In the genomic region with DNA sequence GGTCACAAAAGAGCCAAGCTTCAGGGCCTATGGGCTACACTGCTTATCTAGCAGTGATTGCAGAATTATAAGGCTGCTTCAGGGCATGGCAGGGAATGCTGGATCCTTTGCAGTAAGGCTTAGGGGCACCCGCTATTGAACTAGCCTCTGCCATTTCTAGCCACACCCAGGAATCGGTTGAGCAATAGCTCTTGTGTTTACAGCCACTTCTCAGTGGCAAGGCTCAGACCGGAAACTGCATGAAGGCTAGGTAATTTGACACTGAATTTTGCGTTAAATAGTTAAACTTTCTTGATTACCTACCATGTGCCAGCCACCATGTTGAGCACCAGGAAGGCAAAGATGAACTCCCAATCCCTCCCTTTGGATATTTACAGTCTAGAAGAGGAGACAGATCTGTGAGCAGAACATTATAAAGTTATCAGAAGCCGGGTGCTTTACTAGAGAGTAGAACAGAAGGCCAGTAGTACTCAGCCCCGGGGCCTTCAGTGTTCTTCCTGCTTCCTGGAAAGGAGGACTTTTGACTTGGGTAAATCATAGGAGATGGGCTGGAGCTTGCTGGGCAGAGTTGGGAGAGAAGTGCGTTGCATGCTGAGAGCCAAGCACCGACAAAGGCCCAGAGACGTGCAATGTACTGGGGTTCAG, we compare ENCODE assay signal across 1 cellular context.
TF ChIP-seq lines count a peak whose summit lies in the region.

No MANE protein-coding gene starts in this region.

TF ChIP-seq in HepG2, 621 proteins besides CTCF, POLR2A, EP300 and RAD21 (continued from another document and continues in another):
- TF ChIP-seq, protein P1, sequence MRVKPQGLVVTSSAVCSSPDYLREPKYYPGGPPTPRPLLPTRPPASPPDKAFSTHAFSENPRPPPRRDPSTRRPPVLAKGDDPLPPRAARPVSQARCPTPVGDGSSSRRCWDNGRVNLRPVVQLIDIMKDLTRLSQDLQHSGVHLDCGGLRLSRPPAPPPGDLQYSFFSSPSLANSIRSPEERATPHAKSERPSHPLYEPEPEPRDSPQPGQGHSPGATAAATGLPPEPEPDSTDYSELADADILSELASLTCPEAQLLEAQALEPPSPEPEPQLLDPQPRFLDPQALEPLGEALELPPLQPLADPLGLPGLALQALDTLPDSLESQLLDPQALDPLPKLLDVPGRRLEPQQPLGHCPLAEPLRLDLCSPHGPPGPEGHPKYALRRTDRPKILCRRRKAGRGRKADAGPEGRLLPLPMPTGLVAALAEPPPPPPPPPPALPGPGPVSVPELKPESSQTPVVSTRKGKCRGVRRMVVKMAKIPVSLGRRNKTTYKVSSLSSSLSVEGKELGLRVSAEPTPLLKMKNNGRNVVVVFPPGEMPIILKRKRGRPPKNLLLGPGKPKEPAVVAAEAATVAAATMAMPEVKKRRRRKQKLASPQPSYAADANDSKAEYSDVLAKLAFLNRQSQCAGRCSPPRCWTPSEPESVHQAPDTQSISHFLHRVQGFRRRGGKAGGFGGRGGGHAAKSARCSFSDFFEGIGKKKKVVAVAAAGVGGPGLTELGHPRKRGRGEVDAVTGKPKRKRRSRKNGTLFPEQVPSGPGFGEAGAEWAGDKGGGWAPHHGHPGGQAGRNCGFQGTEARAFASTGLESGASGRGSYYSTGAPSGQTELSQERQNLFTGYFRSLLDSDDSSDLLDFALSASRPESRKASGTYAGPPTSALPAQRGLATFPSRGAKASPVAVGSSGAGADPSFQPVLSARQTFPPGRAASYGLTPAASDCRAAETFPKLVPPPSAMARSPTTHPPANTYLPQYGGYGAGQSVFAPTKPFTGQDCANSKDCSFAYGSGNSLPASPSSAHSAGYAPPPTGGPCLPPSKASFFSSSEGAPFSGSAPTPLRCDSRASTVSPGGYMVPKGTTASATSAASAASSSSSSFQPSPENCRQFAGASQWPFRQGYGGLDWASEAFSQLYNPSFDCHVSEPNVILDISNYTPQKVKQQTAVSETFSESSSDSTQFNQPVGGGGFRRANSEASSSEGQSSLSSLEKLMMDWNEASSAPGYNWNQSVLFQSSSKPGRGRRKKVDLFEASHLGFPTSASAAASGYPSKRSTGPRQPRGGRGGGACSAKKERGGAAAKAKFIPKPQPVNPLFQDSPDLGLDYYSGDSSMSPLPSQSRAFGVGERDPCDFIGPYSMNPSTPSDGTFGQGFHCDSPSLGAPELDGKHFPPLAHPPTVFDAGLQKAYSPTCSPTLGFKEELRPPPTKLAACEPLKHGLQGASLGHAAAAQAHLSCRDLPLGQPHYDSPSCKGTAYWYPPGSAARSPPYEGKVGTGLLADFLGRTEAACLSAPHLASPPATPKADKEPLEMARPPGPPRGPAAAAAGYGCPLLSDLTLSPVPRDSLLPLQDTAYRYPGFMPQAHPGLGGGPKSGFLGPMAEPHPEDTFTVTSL (CRISPR knock-in tag; IDR thresholded peaks at IDR 0.05; ENCODE audit: borderline replicate concordance), result peak; percentile 84
- TF ChIP-seq RBAK (CRISPR knock-in tag; IDR thresholded peaks at IDR 0.05) (no peak), ZNF530 (CRISPR knock-in tag; IDR thresholded peaks at IDR 0.05; ENCODE audit: low read depth) (no peak), ZNF230 (CRISPR knock-in tag; IDR thresholded peaks at IDR 0.05) (no peak), SRSF4 (IDR thresholded peaks at IDR 0.05; ENCODE audit: low read depth, low read length, poor library complexity, severe bottlenecking) (no peak), FOXC1 (CRISPR knock-in tag; IDR thresholded peaks at IDR 0.05; ENCODE audit: borderline replicate concordance) (peak; percentile 28; the same call in 1 of the 2 replicates), HNF4A (CRISPR knock-in tag; IDR thresholded peaks at IDR 0.05) (peak; percentile 35; the same call in 1 of the 2 replicates), ZNF792 (CRISPR knock-in tag; IDR thresholded peaks at IDR 0.05) (no peak), ZNF552 (CRISPR knock-in tag; IDR thresholded peaks at IDR 0.05; ENCODE audit: borderline replicate concordance) (no peak), NONO (IDR thresholded peaks at IDR 0.05) (no peak), NONO (CRISPR knock-in tag; conservative IDR thresholded peaks at IDR 0.05) (no peak), ZNF782 (CRISPR knock-in tag; IDR thresholded peaks at IDR 0.05; ENCODE audit: borderline replicate concordance) (no peak), ZFX (CRISPR knock-in tag; IDR thresholded peaks at IDR 0.05; ENCODE audit: low read depth) (peak; percentile 43; the same call in 1 of the 2 replicates), ATM (IDR thresholded peaks at IDR 0.05; ENCODE audit: borderline replicate concordance) (no peak), JUNB (CRISPR knock-in tag; IDR thresholded peaks at IDR 0.05; ENCODE audit: borderline replicate concordance) (no peak), ZKSCAN1 (IDR thresholded peaks at IDR 0.05; ENCODE audit: low read length) (no peak), SAFB2 (CRISPR knock-in tag; IDR thresholded peaks at IDR 0.05; ENCODE audit: borderline replicate concordance, low read depth) (no peak), ZFP41 (CRISPR knock-in tag; IDR thresholded peaks at IDR 0.05; ENCODE audit: borderline replicate concordance) (no peak), E2F1 (CRISPR knock-in tag; IDR thresholded peaks at IDR 0.05) (no peak), ZNF260 (CRISPR knock-in tag; IDR thresholded peaks at IDR 0.05; ENCODE audit: borderline replicate concordance, low read depth) (no peak), ZNF639 (CRISPR knock-in tag; conservative IDR thresholded peaks at IDR 0.05) (no peak), SALL2 (CRISPR knock-in tag; IDR thresholded peaks at IDR 0.05) (no peak), ARID2 (CRISPR knock-in tag; IDR thresholded peaks at IDR 0.05; ENCODE audit: borderline replicate concordance) (no peak), YEATS4 (CRISPR knock-in tag; IDR thresholded peaks at IDR 0.05; ENCODE audit: borderline replicate concordance) (peak; percentile 78; the same call in 1 of the 2 replicates), KLF12 (CRISPR knock-in tag; IDR thresholded peaks at IDR 0.05; ENCODE audit: borderline replicate concordance) (peak; percentile 91; the same call in 1 of the 2 replicates), MXD3 (CRISPR knock-in tag; IDR thresholded peaks at IDR 0.05) (no peak)
- TF ChIP-seq, protein P2, sequence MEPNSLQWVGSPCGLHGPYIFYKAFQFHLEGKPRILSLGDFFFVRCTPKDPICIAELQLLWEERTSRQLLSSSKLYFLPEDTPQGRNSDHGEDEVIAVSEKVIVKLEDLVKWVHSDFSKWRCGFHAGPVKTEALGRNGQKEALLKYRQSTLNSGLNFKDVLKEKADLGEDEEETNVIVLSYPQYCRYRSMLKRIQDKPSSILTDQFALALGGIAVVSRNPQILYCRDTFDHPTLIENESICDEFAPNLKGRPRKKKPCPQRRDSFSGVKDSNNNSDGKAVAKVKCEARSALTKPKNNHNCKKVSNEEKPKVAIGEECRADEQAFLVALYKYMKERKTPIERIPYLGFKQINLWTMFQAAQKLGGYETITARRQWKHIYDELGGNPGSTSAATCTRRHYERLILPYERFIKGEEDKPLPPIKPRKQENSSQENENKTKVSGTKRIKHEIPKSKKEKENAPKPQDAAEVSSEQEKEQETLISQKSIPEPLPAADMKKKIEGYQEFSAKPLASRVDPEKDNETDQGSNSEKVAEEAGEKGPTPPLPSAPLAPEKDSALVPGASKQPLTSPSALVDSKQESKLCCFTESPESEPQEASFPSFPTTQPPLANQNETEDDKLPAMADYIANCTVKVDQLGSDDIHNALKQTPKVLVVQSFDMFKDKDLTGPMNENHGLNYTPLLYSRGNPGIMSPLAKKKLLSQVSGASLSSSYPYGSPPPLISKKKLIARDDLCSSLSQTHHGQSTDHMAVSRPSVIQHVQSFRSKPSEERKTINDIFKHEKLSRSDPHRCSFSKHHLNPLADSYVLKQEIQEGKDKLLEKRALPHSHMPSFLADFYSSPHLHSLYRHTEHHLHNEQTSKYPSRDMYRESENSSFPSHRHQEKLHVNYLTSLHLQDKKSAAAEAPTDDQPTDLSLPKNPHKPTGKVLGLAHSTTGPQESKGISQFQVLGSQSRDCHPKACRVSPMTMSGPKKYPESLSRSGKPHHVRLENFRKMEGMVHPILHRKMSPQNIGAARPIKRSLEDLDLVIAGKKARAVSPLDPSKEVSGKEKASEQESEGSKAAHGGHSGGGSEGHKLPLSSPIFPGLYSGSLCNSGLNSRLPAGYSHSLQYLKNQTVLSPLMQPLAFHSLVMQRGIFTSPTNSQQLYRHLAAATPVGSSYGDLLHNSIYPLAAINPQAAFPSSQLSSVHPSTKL (CRISPR knock-in tag; IDR thresholded peaks at IDR 0.05), result peak; percentile 86
- TF ChIP-seq, protein P3, sequence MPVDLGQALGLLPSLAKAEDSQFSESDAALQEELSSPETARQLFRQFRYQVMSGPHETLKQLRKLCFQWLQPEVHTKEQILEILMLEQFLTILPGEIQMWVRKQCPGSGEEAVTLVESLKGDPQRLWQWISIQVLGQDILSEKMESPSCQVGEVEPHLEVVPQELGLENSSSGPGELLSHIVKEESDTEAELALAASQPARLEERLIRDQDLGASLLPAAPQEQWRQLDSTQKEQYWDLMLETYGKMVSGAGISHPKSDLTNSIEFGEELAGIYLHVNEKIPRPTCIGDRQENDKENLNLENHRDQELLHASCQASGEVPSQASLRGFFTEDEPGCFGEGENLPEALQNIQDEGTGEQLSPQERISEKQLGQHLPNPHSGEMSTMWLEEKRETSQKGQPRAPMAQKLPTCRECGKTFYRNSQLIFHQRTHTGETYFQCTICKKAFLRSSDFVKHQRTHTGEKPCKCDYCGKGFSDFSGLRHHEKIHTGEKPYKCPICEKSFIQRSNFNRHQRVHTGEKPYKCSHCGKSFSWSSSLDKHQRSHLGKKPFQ (CRISPR knock-in tag; IDR thresholded peaks at IDR 0.05; ENCODE audit: insufficient replicate concordance), result no peak
- TF ChIP-seq, protein P4, sequence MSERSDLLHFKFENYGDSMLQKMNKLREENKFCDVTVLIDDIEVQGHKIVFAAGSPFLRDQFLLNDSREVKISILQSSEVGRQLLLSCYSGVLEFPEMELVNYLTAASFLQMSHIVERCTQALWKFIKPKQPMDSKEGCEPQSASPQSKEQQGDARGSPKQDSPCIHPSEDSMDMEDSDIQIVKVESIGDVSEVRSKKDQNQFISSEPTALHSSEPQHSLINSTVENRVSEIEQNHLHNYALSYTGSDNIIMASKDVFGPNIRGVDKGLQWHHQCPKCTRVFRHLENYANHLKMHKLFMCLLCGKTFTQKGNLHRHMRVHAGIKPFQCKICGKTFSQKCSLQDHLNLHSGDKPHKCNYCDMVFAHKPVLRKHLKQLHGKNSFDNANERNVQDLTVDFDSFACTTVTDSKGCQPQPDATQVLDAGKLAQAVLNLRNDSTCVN (CRISPR knock-in tag; IDR thresholded peaks at IDR 0.05; ENCODE audit: borderline replicate concordance), result no peak
- TF ChIP-seq, protein P5, sequence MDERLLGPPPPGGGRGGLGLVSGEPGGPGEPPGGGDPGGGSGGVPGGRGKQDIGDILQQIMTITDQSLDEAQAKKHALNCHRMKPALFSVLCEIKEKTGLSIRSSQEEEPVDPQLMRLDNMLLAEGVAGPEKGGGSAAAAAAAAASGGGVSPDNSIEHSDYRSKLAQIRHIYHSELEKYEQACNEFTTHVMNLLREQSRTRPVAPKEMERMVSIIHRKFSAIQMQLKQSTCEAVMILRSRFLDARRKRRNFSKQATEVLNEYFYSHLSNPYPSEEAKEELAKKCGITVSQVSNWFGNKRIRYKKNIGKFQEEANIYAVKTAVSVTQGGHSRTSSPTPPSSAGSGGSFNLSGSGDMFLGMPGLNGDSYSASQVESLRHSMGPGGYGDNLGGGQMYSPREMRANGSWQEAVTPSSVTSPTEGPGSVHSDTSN (CRISPR knock-in tag; IDR thresholded peaks at IDR 0.05), result no peak
- TF ChIP-seq, protein P6, sequence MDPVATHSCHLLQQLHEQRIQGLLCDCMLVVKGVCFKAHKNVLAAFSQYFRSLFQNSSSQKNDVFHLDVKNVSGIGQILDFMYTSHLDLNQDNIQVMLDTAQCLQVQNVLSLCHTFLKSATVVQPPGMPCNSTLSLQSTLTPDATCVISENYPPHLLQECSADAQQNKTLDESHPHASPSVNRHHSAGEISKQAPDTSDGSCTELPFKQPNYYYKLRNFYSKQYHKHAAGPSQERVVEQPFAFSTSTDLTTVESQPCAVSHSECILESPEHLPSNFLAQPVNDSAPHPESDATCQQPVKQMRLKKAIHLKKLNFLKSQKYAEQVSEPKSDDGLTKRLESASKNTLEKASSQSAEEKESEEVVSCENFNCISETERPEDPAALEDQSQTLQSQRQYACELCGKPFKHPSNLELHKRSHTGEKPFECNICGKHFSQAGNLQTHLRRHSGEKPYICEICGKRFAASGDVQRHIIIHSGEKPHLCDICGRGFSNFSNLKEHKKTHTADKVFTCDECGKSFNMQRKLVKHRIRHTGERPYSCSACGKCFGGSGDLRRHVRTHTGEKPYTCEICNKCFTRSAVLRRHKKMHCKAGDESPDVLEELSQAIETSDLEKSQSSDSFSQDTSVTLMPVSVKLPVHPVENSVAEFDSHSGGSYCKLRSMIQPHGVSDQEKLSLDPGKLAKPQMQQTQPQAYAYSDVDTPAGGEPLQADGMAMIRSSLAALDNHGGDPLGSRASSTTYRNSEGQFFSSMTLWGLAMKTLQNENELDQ (CRISPR knock-in tag; IDR thresholded peaks at IDR 0.05; ENCODE audit: borderline replicate concordance), result no peak
- TF ChIP-seq, protein P7, sequence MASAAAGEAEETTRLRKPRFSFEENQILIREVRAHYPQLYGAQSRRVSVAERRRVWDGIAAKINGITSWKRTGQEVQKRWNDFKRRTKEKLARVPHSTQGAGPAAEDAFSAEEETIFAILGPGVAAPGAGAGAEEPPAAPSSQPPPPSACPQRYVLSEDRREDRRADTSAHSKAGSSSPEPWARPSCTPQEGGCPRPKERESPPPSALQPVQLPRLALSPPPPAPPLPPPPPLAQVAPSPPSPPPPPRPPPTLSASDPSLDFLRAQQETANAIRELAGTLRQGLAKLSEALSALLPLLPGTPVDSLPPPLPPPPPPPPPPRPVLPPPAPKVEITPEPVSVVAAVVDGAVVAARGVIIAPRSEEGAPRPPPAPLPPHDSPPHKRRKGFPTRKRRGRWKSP (CRISPR knock-in tag; IDR thresholded peaks at IDR 0.05), result 0 out of 2 replicates have a peak, but pooled peaks have one; percentile 69
